Comparison of ENCODE assay signal across 8 cellular contexts in the genomic region with DNA sequence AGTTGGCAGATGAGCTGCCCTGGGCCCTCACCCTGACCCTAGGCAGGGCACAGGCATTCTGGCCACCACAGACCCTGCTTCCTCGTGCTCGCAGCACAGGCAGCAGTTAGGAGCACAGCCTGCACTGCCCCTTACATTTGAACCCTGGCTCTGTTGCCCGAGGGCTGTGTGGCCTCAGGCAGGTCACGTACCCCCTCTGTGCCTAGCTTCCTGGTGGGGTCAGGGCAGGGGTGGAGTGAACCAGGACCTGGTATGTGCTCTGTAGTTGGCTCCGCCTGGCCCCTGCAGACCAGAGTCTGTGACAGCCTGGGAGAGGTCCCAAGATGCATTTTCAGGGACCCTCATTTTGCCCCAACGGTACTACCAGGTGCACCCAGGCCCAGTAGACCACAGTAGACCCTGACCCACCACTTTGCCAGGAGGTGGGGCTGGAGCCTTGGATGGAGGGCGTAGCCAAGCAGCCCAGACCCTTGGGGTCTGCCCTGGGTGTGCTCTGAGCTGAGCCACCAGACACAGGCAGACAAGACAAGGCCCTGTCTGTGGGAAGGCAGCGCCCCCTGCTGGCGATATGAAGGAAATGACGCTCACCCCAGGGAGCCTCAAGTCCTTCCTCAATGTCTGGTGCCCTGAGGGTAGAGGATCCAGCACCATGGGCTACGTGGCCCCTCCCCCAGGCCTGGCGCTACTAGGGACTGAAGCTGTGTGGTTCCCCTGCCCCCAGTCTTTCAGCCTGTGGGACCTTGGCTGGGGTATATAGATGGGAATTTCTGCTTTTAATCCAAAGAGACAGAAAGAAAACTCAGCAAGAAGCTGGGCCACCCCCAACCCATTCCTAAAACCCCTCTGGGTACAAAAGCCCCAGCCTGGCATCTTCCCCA. TPM values are rescaled to one million over a fixed set of nuclear protein-coding genes. Genes with fewer than 3 reads are reported as not detected.
DNase-seq lines count a peak whose midpoint lies in the region; ATAC-seq and TF ChIP-seq lines count a peak whose summit lies in the region.

No MANE protein-coding gene starts in this region.

- no peak overlapping the region for H3K27ac Mint-ChIP-seq in activated T-cell treated with anti-CD3 and anti-CD28 coated beads, Interleukin-2, amount 50 U/mL, for 72 hours
- no peak overlapping the region for H3K27ac Mint-ChIP-seq in nephron progenitor cell

- H3K9ac ChIP-seq in fibroblast of lung (ENCODE audit: insufficient read depth, low read length), result no peak overlapping the region

- H3K36me3 Mint-ChIP-seq in activated T-cell treated with anti-CD3 and anti-CD28 coated beads, Interleukin-2, amount 50 U/mL, for 72 hours (ENCODE audit: insufficient read depth in 2 of 2), result no peaks in the 10 kb centered on the region
- no peaks in the 10 kb centered on the region for H3K36me3 Mint-ChIP-seq in nephron progenitor cell (ENCODE audit: low read depth)

- peaks cover 1% of the 10 kb centered on the region for H3K36me3 ChIP-seq in DOHH2 (ENCODE audit: control insufficient read depth, low read length)
- no peaks in the 10 kb centered on the region; the same call in 1 of the 2 replicates for H3K36me3 ChIP-seq in Panc1 (ENCODE audit: control insufficient read depth, insufficient read depth, low read length)
- H3K36me3 ChIP-seq in fibroblast of lung (ENCODE audit: control insufficient read depth, insufficient read depth, low read length), result peaks cover 7% of the 10 kb centered on the region

- no TSS peak for BruUV-seq in Panc1 (replicated peaks; lab: Mats Ljungman, UMichigan)

- H3K4me1 Mint-ChIP-seq in activated T-cell treated with anti-CD3 and anti-CD28 coated beads, Interleukin-2, amount 50 U/mL, for 72 hours (ENCODE audit: low read depth), result peaks cover 34% of the 10 kb centered on the region
- H3K4me1 Mint-ChIP-seq in nephron progenitor cell, result peaks cover 28% of the 10 kb centered on the region

- H3K27ac ChIP-seq in DOHH2 (ENCODE audit: low read depth, low read length) (peak overlapping the region; percentile 87; the same call in 1 of the 2 replicates), Panc1 (ENCODE audit: low read length) (peak overlapping the region; percentile 66), fibroblast of lung (ENCODE audit: insufficient read depth, low read length) (no peak overlapping the region)

- H3K4me1 ChIP-seq in DOHH2 (ENCODE audit: control insufficient read depth, low read length), result peaks cover 51% of the 10 kb centered on the region
- peaks cover 53% of the 10 kb centered on the region for H3K4me1 ChIP-seq in Panc1 (ENCODE audit: control insufficient read depth, insufficient read depth, low read length)
- H3K4me1 ChIP-seq in fibroblast of lung (ENCODE audit: control insufficient read depth, extremely low read depth, insufficient read depth, low read length), result peaks cover 8% of the 10 kb centered on the region

- H3K9me3 Mint-ChIP-seq in activated T-cell treated with anti-CD3 and anti-CD28 coated beads, Interleukin-2, amount 50 U/mL, for 72 hours, result no peaks in the 10 kb centered on the region
- peaks cover 3% of the 10 kb centered on the region for H3K9me3 Mint-ChIP-seq in nephron progenitor cell

- peaks cover 22% of the 10 kb centered on the region for H3F3A ChIP-seq in DOHH2 (ENCODE audit: control insufficient read depth, insufficient read depth)

- H3K27me3 ChIP-seq in DOHH2 (ENCODE audit: control insufficient read depth, low read length), result no peaks in the 10 kb centered on the region
- H3K27me3 ChIP-seq in Panc1 (ENCODE audit: control insufficient read depth, insufficient read depth, low read length), result no peaks in the 10 kb centered on the region
- no peaks in the 10 kb centered on the region for H3K27me3 ChIP-seq in fibroblast of lung (ENCODE audit: control insufficient read depth, insufficient read depth, low read length)

- peak; percentile 83 for ATAC-seq in Panc1
- peak; percentile 78 to 82 for ATAC-seq in activated T-cell treated with anti-CD3 and anti-CD28 coated beads, Interleukin-2, amount 50 U/mL, for 72 hours (replicated peaks in 1 of 2)
- ATAC-seq in HG03159 (IDR thresholded peaks at IDR 0.05; ENCODE audit: unreplicated experiment), result no peak

- CTCF ChIA-PET in Panc1 (lab: Charles Lee), result interaction anchor here (1.2 to 1.4 kb wide), 4 partner anchors 33 to 122 kb away, joined by 3 to 8 read pairs (median 6); no protein-coding TSS in a partner anchor

- intact Hi-C loops in Panc1 (cut with micrococcal nuclease; ENCODE audit: unreplicated experiment), result loop anchor here (5.0 to 10.0 kb wide), 2 partner anchors 59 to 116 kb away; no protein-coding TSS in a partner anchor

- POLR2A ChIA-PET in Panc1 (lab: Charles Lee), result no interaction called here

- peak overlapping the region; percentile 98 for H3K4me2 ChIP-seq in DOHH2 (ENCODE audit: low read length)
- H3K4me2 ChIP-seq in fibroblast of lung (ENCODE audit: extremely low read depth, insufficient read depth, low read length), result no peak overlapping the region

- H4K20me1 ChIP-seq in DOHH2 (ENCODE audit: control insufficient read depth, insufficient read depth, low read depth, low read length) (no peaks in the 10 kb centered on the region), fibroblast of lung (ENCODE audit: control insufficient read depth, extremely low read depth, insufficient read depth, low read length) (no peaks in the 10 kb centered on the region)

- H2AFZ ChIP-seq in fibroblast of lung (ENCODE audit: low read length), result no peak overlapping the region

- H3K9me3 ChIP-seq in DOHH2 (ENCODE audit: control insufficient read depth, insufficient read depth, low read length) (no peaks in the 10 kb centered on the region), Panc1 (ENCODE audit: control insufficient read depth, insufficient read depth, low read depth, low read length) (no peaks in the 10 kb centered on the region), fibroblast of lung (ENCODE audit: control insufficient read depth, insufficient read depth, low read depth, low read length) (no peaks in the 10 kb centered on the region)

- H3K4me3 ChIP-seq in DOHH2 (ENCODE audit: low read length), result no peak overlapping the region
- no peak overlapping the region for H3K4me3 ChIP-seq in Panc1 (ENCODE audit: low read depth in 2 of 2, low read length in 2 of 2)
- no peak overlapping the region for H3K4me3 ChIP-seq in fibroblast of lung (replicated peaks in 1 of 4; ENCODE audit: control extremely low read depth in 1 of 4, insufficient read depth in 1 of 4, low read depth in 3 of 4, low read length in 4 of 4)

- H3K27me3 Mint-ChIP-seq in activated T-cell treated with anti-CD3 and anti-CD28 coated beads, Interleukin-2, amount 50 U/mL, for 72 hours (ENCODE audit: low read depth), result peaks cover 36% of the 10 kb centered on the region
- H3K27me3 Mint-ChIP-seq in nephron progenitor cell (ENCODE audit: low read depth, poor library complexity), result peaks cover 89% of the 10 kb centered on the region

- H3K9me2 ChIP-seq in DOHH2 (replicated peaks; ENCODE audit: control insufficient read depth, low read length), result no peaks in the 10 kb centered on the region

- in situ Hi-C loops in Panc1 (cut with HindIII; ENCODE audit: low pct_unique_long_range_greater_than_20kb, low sequenced_read_pairs), result no loop called here

- TF ChIP-seq CTCF in DOHH2 (IDR thresholded peaks at IDR 0.05; ENCODE audit: low read depth, low read length, poor library complexity, severe bottlenecking) (peak; percentile 88), Panc1 (IDR thresholded peaks at IDR 0.05) (peak; percentile 89), fibroblast of lung (conservative IDR thresholded peaks at IDR 0.05 in 1 of 2, IDR thresholded peaks at IDR 0.05 in 1 of 2; ENCODE audit: low read depth in 1 of 2, low read length in 2 of 2) (peak; percentile 84 to 88), nephron progenitor cell (IDR thresholded peaks at IDR 0.05) (peak; percentile 95)

- H3K4me3 Mint-ChIP-seq in activated T-cell treated with anti-CD3 and anti-CD28 coated beads, Interleukin-2, amount 50 U/mL, for 72 hours, result no peak overlapping the region
- no peak overlapping the region for H3K4me3 Mint-ChIP-seq in nephron progenitor cell

- peaks cover 19% of the 10 kb centered on the region for H3K79me2 ChIP-seq in DOHH2 (ENCODE audit: control insufficient read depth, low read length)
- H3K79me2 ChIP-seq in fibroblast of lung (ENCODE audit: control insufficient read depth, insufficient read depth, low read length), result no peaks in the 10 kb centered on the region

- DNase-seq in KG1 (lab: John Stamatoyannopoulos, UW) (peak; percentile 59), Panc1 (ENCODE audit: low read depth, low spot score) (no peak), fibroblast of lung (ENCODE audit: low read depth in 2 of 2) (peak; percentile 80 to 83), nephron progenitor cell (peak; percentile 84)
- peak; percentile 78 to 86 for DNase-seq in activated T-cell treated with anti-CD3 and anti-CD28 coated beads, Interleukin-2, amount 50 U/mL, for 72 hours
- peak; percentile 63 for DNase-seq in stimulated activated naive CD4-positive, alpha-beta T cell treated with Interleukin-2 at 50 U/mL for 16 hours (lab: John Stamatoyannopoulos, UW)

RNA-seq across cellular contexts. Expression of a gene that starts 9.0 kb away (rescaled TPM):
- total RNA-seq in Panc1 (2021; ENCODE audit: unreplicated experiment) (0.23 TPM), fibroblast of lung (under 0.01 and 1.2 TPM in 2 replicates)
- 0.48 TPM for polyA plus RNA-seq in Panc1 (2012; ENCODE audit: insufficient read length)
- 1 to 10 TPM; 4.8 to 6.3 TPM for total RNA-seq in activated T-cell treated with anti-CD3 and anti-CD28 coated beads, Interleukin-2, amount 50 U/mL, for 72 hours
- polyA plus RNA-seq in fibroblast of lung, result 0.26 and 0.30 TPM in 2 replicates
- 0.50 and 0.96 TPM in 2 replicates for polyA plus RNA-seq in fibroblast of lung (2012)
- 0.22 TPM in 1 of 2 replicates, not detected in the other for polyA minus RNA-seq in fibroblast of lung (ENCODE audit: low replicate concordance)

RNA-seq across cellular contexts. Expression of a gene that starts 22.9 kb away (rescaled TPM):
- total RNA-seq in Panc1 (2021; ENCODE audit: unreplicated experiment) (52.0 TPM), fibroblast of lung (20.3 and 21.8 TPM in 2 replicates)
- 41.4 TPM for polyA plus RNA-seq in Panc1 (2012; ENCODE audit: insufficient read length)
- total RNA-seq in activated T-cell treated with anti-CD3 and anti-CD28 coated beads, Interleukin-2, amount 50 U/mL, for 72 hours, result 10 to 100 TPM; 41.0 to 46.0 TPM
- polyA plus RNA-seq in fibroblast of lung, result 12.2 and 17.9 TPM in 2 replicates
- 12.4 and 24.1 TPM in 2 replicates for polyA plus RNA-seq in fibroblast of lung (2012)
- 24.9 and 36.2 TPM in 2 replicates for polyA minus RNA-seq in fibroblast of lung (ENCODE audit: low replicate concordance)

RNA-seq across cellular contexts. Expression of a gene that starts 24.4 kb away (rescaled TPM):
- 129 TPM for total RNA-seq in Panc1 (2021; ENCODE audit: unreplicated experiment)
- polyA plus RNA-seq in Panc1 (2012; ENCODE audit: insufficient read length), result 97.8 TPM
- total RNA-seq in activated T-cell treated with anti-CD3 and anti-CD28 coated beads, Interleukin-2, amount 50 U/mL, for 72 hours, result 10 to 100 TPM; 53.6 to 76.0 TPM
- 24.7 and 31.9 TPM in 2 replicates for total RNA-seq in fibroblast of lung
- polyA plus RNA-seq in fibroblast of lung, result 33.5 and 64.7 TPM in 2 replicates
- 38.6 and 61.6 TPM in 2 replicates for polyA plus RNA-seq in fibroblast of lung (2012)
- 78.1 and 116 TPM in 2 replicates for polyA minus RNA-seq in fibroblast of lung (ENCODE audit: low replicate concordance)

RNA-seq across cellular contexts. Expression of a gene that starts 56.5 kb away (rescaled TPM):
- 43.6 TPM for total RNA-seq in Panc1 (2021; ENCODE audit: unreplicated experiment)
- 108 TPM for polyA plus RNA-seq in Panc1 (2012; ENCODE audit: insufficient read length)
- total RNA-seq in activated T-cell treated with anti-CD3 and anti-CD28 coated beads, Interleukin-2, amount 50 U/mL, for 72 hours, result 10 to 100 TPM; 73.9 to 89.9 TPM
- total RNA-seq in fibroblast of lung, result 69.2 and 78.1 TPM in 2 replicates
- 48.9 and 54.3 TPM in 2 replicates for polyA plus RNA-seq in fibroblast of lung
- polyA plus RNA-seq in fibroblast of lung (2012), result 61.8 and 73.6 TPM in 2 replicates
- 68.6 and 178 TPM in 2 replicates for polyA minus RNA-seq in fibroblast of lung (ENCODE audit: low replicate concordance)

RNA-seq across cellular contexts. Expression of a gene that starts 56.6 kb away (rescaled TPM):
- total RNA-seq in Panc1 (2021; ENCODE audit: unreplicated experiment) (80.4 TPM), fibroblast of lung (21.1 and 26.4 TPM in 2 replicates)
- 81.1 TPM for polyA plus RNA-seq in Panc1 (2012; ENCODE audit: insufficient read length)
- 100 to 1,000 TPM; 168 to 184 TPM for total RNA-seq in activated T-cell treated with anti-CD3 and anti-CD28 coated beads, Interleukin-2, amount 50 U/mL, for 72 hours
- 16.5 and 99.6 TPM in 2 replicates for polyA plus RNA-seq in fibroblast of lung
- 30.8 and 154 TPM in 2 replicates for polyA plus RNA-seq in fibroblast of lung (2012)
- polyA minus RNA-seq in fibroblast of lung (ENCODE audit: low replicate concordance), result 9.2 and 22.2 TPM in 2 replicates
